ENCODE assay signal across 20 cellular contexts in the genomic region with DNA sequence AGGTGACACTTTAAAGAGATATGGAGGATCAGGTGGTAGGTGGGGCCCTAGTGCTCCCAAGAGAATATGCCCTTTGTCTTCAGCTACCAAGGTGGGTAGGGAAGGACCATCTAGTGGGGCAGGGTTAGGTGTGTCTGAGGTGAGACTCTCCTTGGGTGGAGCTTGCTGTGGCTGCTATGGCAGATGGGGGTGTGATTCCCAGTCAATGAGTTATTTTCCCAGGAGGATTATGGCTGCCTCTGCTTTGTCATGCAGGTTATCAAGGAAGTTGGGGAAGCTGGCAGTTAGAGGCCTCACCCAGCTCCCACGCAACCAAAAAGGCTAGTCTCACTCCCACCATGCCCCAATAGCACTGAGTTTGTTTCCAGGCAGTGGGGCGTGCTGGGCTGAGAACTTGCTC. TPM values are rescaled to one million over a fixed set of nuclear protein-coding genes. Genes with fewer than 3 reads are reported as not detected.
DNase-seq lines count a peak whose midpoint lies in the region; ATAC-seq and TF ChIP-seq lines count a peak whose summit lies in the region.
"Had no signal": no experiment of that assay in that cellular context is flagged by ENCODE, and none has a peak within 500 bp of the region (broad histone marks: within the 10 kb centered on the region; RNA-seq: fewer than 3 reads in every experiment).

No MANE protein-coding gene starts in this region.

- no peak overlapping the region for H3K4me3 ChIP-seq in BLaER1 treated with 17β-estradiol and CSF1 and Interleukin-3, amounts not matched to agents 10 nM and 100 nM
- no peak overlapping the region for H3K4me3 ChIP-seq in Jurkat, Clone E6-1 (ENCODE audit: low read length)
- H3K4me3 ChIP-seq in spleen, result no peak overlapping the region
- H3K4me3 ChIP-seq: Peyer's patch, SK-N-MC had no signal

- no peaks in the 10 kb centered on the region for H3K4me1 Mint-ChIP-seq in activated T-cell treated with anti-CD3 and anti-CD28 coated beads, Interleukin-2, amount 50 U/mL, for 24 hours (ENCODE audit: low read depth)
- H3K4me1 Mint-ChIP-seq: CD14-positive monocyte, IgD-negative memory B cell had no signal

- H3K36me3 ChIP-seq in BLaER1 treated with 17β-estradiol and CSF1 and Interleukin-3, amounts not matched to agents 10 nM and 100 nM, result no peaks in the 10 kb centered on the region
- no peaks in the 10 kb centered on the region for H3K36me3 ChIP-seq in spleen
- H3K36me3 ChIP-seq: Peyer's patch had no signal

- peak overlapping the region in 9 of 11 experiments; percentile 7 to 50 (median 37); a peak in 14 of 22 replicates for H3K4me2 ChIP-seq in BLaER1 treated with 17β-estradiol and CSF1 and Interleukin-3, amounts not matched to agents 10 nM and 100 nM

- TF ChIP-seq POLR2A in spleen (IDR thresholded peaks at IDR 0.05), result no peak

- H3K27ac Mint-ChIP-seq in activated T-cell treated with anti-CD3 and anti-CD28 coated beads, Interleukin-2, amount 50 U/mL, for 24 hours, result no peak overlapping the region
- H3K27ac Mint-ChIP-seq: CD14-positive monocyte, IgD-negative memory B cell had no signal

- peaks cover 34 to 75% (median 66%) of the 10 kb centered on the region in 11 experiments for H3K27me3 ChIP-seq in BLaER1 treated with 17β-estradiol and CSF1 and Interleukin-3, amounts not matched to agents 10 nM and 100 nM
- H3K27me3 ChIP-seq in spleen (replicated peaks in 1 of 7), result no peaks in the 10 kb centered on the region
- H3K27me3 ChIP-seq: Peyer's patch had no signal

- H3K27me3 Mint-ChIP-seq in activated T-cell treated with anti-CD3 and anti-CD28 coated beads, Interleukin-2, amount 50 U/mL, for 24 hours, result peaks cover 35% of the 10 kb centered on the region
- H3K27me3 Mint-ChIP-seq: IgD-negative memory B cell had no signal

- TF ChIP-seq CTCF in spleen (IDR thresholded peaks at IDR 0.05 in 8 of 11, conservative IDR thresholded peaks at IDR 0.05 in 3 of 11), result no peak

- peaks cover 6 to 42% (median 22%) of the 10 kb centered on the region in 11 experiments; a peak in 14 of 22 replicates for H3K9me3 ChIP-seq in BLaER1 treated with 17β-estradiol and CSF1 and Interleukin-3, amounts not matched to agents 10 nM and 100 nM (replicated peaks in 1 of 11)
- peaks cover 0 to 46% (median 12%) of the 10 kb centered on the region in 8 donors for H3K9me3 ChIP-seq in spleen

- peaks cover 10% of the 10 kb centered on the region for H3K9me3 Mint-ChIP-seq in activated T-cell treated with anti-CD3 and anti-CD28 coated beads, Interleukin-2, amount 50 U/mL, for 24 hours

- peaks cover 0 to 14% (median 12%) of the 10 kb centered on the region in 10 experiments; a peak in 15 of 20 replicates for H3K4me1 ChIP-seq in BLaER1 treated with 17β-estradiol and CSF1 and Interleukin-3, amounts not matched to agents 10 nM and 100 nM
- H3K4me1 ChIP-seq in spleen, result no peaks in the 10 kb centered on the region
- H3K4me1 ChIP-seq: Peyer's patch had no signal

- H3K9ac ChIP-seq in BLaER1 treated with 17β-estradiol and CSF1 and Interleukin-3, amounts not matched to agents 10 nM and 100 nM, result peak overlapping the region in 1 of 11 experiments; percentile 25; a peak in 2 of 22 replicates

- no peak overlapping the region for H3K4me3 Mint-ChIP-seq in activated T-cell treated with anti-CD3 and anti-CD28 coated beads, Interleukin-2, amount 50 U/mL, for 24 hours
- H3K4me3 Mint-ChIP-seq: CD14-positive monocyte had no signal

- intact Hi-C loops in left colon (cut with DNase I, micrococcal nuclease), result no loop called here
- intact Hi-C loops in spleen (cut with DNase I; ENCODE audit: low total_unique reads), result no loop called here

- DNase-seq in Jurkat, Clone E6-1 (ENCODE audit: low read depth, low spot score), result peak; percentile 8
- DNase-seq in OCI-M1 (lab: John Stamatoyannopoulos, UW) (peak; percentile 10), left colon (peak; percentile 44 to 48), spleen (no peak), NCI-H1694 (lab: John Stamatoyannopoulos, UW) (no peak)
- DNase-seq in activated T-cell treated with anti-CD3 and anti-CD28 coated beads, Interleukin-2, amount 50 U/mL, for 24 hours, result no peak
- DNase-seq: DMS153, HCEC 1CT, NCI-H1048, NCI-H1436 treated with DMSO at 0.1 percent for 48 hours, NCI-H2107, NCI-H446 treated with DMSO at 0.1 percent for 48 hours, NCI-H748 treated with DMSO at 0.1 percent for 48 hours, Peyer's patch, Right ventricle myocardium superior had no signal

- no peaks in the 10 kb centered on the region; a peak in 1 of 22 replicates for H4K20me1 ChIP-seq in BLaER1 treated with 17β-estradiol and CSF1 and Interleukin-3, amounts not matched to agents 10 nM and 100 nM

- WGBS in spleen, 5 donors, result 59 to 100% (median 91%) methylated on average over 2 of the region's 2 CpGs

- H3K36me3 Mint-ChIP-seq in activated T-cell treated with anti-CD3 and anti-CD28 coated beads, Interleukin-2, amount 50 U/mL, for 24 hours (ENCODE audit: low read depth), result peaks cover 11% of the 10 kb centered on the region

- H3K27ac ChIP-seq in BLaER1 treated with 17β-estradiol and CSF1 and Interleukin-3, amounts not matched to agents 10 nM and 100 nM, result no peak overlapping the region
- H3K27ac ChIP-seq in spleen, result no peak overlapping the region
- H3K27ac ChIP-seq: Peyer's patch, SK-N-MC had no signal

- ATAC-seq in left colon (peak; percentile 91), GM19463 (IDR thresholded peaks at IDR 0.05; ENCODE audit: unreplicated experiment) (no peak)

RNA-seq across cellular contexts. Expression of a gene that starts 18.0 kb away (rescaled TPM):
- polyA plus RNA-seq in Jurkat, Clone E6-1 (2012; ENCODE audit: insufficient read depth, insufficient read length), result 0.88 TPM
- total RNA-seq in left colon (under 1 TPM; 0.73 to 0.81 TPM), spleen (1 to 10 TPM in 2 of 7 donors, under 1 TPM in 4, not detected in 1; 0.51 to 1.7 (median 0.95) TPM)
- polyA plus RNA-seq in spleen, result under 1 TPM; 0.39 to 0.61 (median 0.44) TPM
- polyA plus RNA-seq: CD14-positive monocyte, IgD-negative memory B cell had no signal

RNA-seq across cellular contexts. Expression of a gene that starts 33.8 kb away (rescaled TPM):
- polyA plus RNA-seq in Jurkat, Clone E6-1 (2012; ENCODE audit: insufficient read depth, insufficient read length), result 13.3 TPM
- total RNA-seq in left colon, result 10 to 100 TPM; 11.8 to 15.3 TPM
- 10 to 100 TPM in 4 of 7 donors, 1 to 10 TPM in 3; 8.4 to 22.9 (median 11.7) TPM for total RNA-seq in spleen
- polyA plus RNA-seq in spleen, result 10 to 100 TPM in 2 of 3 donors, 1 to 10 TPM in 1; 9.5 to 15.4 (median 12.0) TPM

Comparison
In these comparisons a context has a peak if more than half of its experiments do, and no peak if none do; other contexts are left out.
1. DNase-seq: peak in Jurkat, Clone E6-1 (single experiment), OCI-M1 (single experiment) and left colon (2 of 2); none in spleen (single experiment), activated T-cell treated with anti-CD3 and anti-CD28 coated beads, Interleukin-2, amount 50 U/mL, for 24 hours (single experiment) and NCI-H1694 (single experiment).